ENCODE assay signal across 17 cellular contexts in the genomic region with DNA sequence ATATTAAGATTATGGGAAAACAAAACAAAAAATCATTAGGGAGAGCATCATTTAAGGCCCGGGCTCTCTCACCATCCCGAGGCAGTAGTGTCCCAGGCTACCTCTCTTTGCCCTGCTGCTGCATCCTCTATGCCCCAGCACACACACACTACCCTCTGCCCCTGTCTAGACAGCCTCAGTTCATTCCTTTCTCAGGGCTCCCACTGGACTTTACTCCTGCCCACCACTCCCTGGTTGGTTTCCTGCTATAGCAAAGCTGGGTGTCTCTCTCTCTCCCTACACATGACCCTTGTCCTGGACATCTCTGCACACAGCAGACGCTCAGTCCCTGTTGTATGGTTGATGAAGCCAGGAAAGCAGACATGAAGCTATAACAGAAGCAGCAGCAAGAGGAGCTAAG.
"Had no signal": no experiment of that assay in that cellular context is flagged by ENCODE, and none has a peak within 500 bp of the region (broad histone marks: within the 10 kb centered on the region; RNA-seq: fewer than 3 reads in every experiment).

No MANE protein-coding gene starts in this region.

- H3K36me3 Mint-ChIP-seq: activated naive CD8-positive, alpha-beta T cell treated with anti-CD3 and anti-CD28 coated beads for 36 hours; immature natural killer cell; stimulated activated naive B cell treated with anti-CD40 and anti-IgM and Interleukin-4, amounts not matched to agents 10 μg/mL and 1 μg/mL and 100 μg/mL, for 72 hours had no signal

- ATAC-seq: activated T-cell treated with anti-CD3 and anti-CD28 coated beads, Interleukin-2, amount 50 U/mL, for 72 hours; left lung; psoas muscle; stimulated activated naive B cell treated with anti-CD40 and anti-IgM and Interleukin-4, amounts not matched to agents 10 μg/mL and 1 μg/mL and 100 μg/mL, for 72 hours had no signal

- H3K27ac ChIP-seq: breast epithelium, dorsolateral prefrontal cortex, left lung, psoas muscle, right lobe of liver, suprapubic skin had no signal

- H3K4me1 Mint-ChIP-seq: activated CD4-positive, alpha-beta memory T cell treated with anti-CD3 and anti-CD28 coated beads, Interleukin-2, amount 10 ng/mL, durations not matched to agents 7 days and 5 days; activated naive CD8-positive, alpha-beta T cell treated with anti-CD3 and anti-CD28 coated beads for 36 hours; immature natural killer cell; stimulated activated naive B cell treated with anti-CD40 and anti-IgM and Interleukin-4, amounts not matched to agents 10 μg/mL and 1 μg/mL and 100 μg/mL, for 72 hours had no signal

- DNase-seq: activated CD4-positive, alpha-beta memory T cell treated with anti-CD3 and anti-CD28 coated beads, Interleukin-2, amount 10 ng/mL, durations not matched to agents 7 days and 5 days; activated CD4-positive, alpha-beta T cell treated with anti-CD3 and anti-CD28 coated beads for 1 hour; activated gamma-delta T cell treated with Interleukin-2 at 50 U/mL for 16 hours; activated naive CD8-positive, alpha-beta T cell treated with anti-CD3 and anti-CD28 coated beads for 36 hours; activated T-cell treated with anti-CD3 and anti-CD28 coated beads, Interleukin-2, amount 50 U/mL, for 72 hours; anterior cingulate cortex; dorsolateral prefrontal cortex; glutamatergic neuron; immature natural killer cell; left lung; nucleus accumbens; psoas muscle; right lobe of liver; stimulated activated CD4-positive, alpha-beta T cell treated with anti-CD3 and anti-CD28 coated beads, Interleukin-2, amount 100 ng/mL, for 24 hours; stimulated activated naive B cell treated with anti-CD40 and anti-IgM and Interleukin-4, amounts not matched to agents 10 μg/mL and 1 μg/mL and 100 μg/mL, for 72 hours had no signal

- H3K9me3 ChIP-seq: breast epithelium, left lung, psoas muscle, right lobe of liver, suprapubic skin had no signal

- H3K4me3 ChIP-seq: breast epithelium, dorsolateral prefrontal cortex, left lung, psoas muscle, right lobe of liver, suprapubic skin had no signal

- H3K4me1 ChIP-seq: breast epithelium, left lung had no signal

- H3K4me3 Mint-ChIP-seq: activated CD4-positive, alpha-beta memory T cell treated with anti-CD3 and anti-CD28 coated beads, Interleukin-2, amount 10 ng/mL, durations not matched to agents 7 days and 5 days; activated naive CD8-positive, alpha-beta T cell treated with anti-CD3 and anti-CD28 coated beads for 36 hours; activated T-cell treated with anti-CD3 and anti-CD28 coated beads, Interleukin-2, amount 50 U/mL, for 72 hours; immature natural killer cell; stimulated activated naive B cell treated with anti-CD40 and anti-IgM and Interleukin-4, amounts not matched to agents 10 μg/mL and 1 μg/mL and 100 μg/mL, for 72 hours had no signal

- H3K27me3 ChIP-seq: breast epithelium, left lung, right lobe of liver, suprapubic skin had no signal

- H3K9me3 Mint-ChIP-seq: activated CD4-positive, alpha-beta memory T cell treated with anti-CD3 and anti-CD28 coated beads, Interleukin-2, amount 10 ng/mL, durations not matched to agents 7 days and 5 days; activated naive CD8-positive, alpha-beta T cell treated with anti-CD3 and anti-CD28 coated beads for 36 hours; immature natural killer cell had no signal

- H3K27ac Mint-ChIP-seq: activated CD4-positive, alpha-beta memory T cell treated with anti-CD3 and anti-CD28 coated beads, Interleukin-2, amount 10 ng/mL, durations not matched to agents 7 days and 5 days; activated naive CD8-positive, alpha-beta T cell treated with anti-CD3 and anti-CD28 coated beads for 36 hours; activated T-cell treated with anti-CD3 and anti-CD28 coated beads, Interleukin-2, amount 50 U/mL, for 72 hours; immature natural killer cell; stimulated activated naive B cell treated with anti-CD40 and anti-IgM and Interleukin-4, amounts not matched to agents 10 μg/mL and 1 μg/mL and 100 μg/mL, for 72 hours had no signal

- H3K36me3 ChIP-seq: breast epithelium, left lung, right lobe of liver, suprapubic skin had no signal
